Comparison of ENCODE assay signal across 15 cellular contexts in the genomic region with DNA sequence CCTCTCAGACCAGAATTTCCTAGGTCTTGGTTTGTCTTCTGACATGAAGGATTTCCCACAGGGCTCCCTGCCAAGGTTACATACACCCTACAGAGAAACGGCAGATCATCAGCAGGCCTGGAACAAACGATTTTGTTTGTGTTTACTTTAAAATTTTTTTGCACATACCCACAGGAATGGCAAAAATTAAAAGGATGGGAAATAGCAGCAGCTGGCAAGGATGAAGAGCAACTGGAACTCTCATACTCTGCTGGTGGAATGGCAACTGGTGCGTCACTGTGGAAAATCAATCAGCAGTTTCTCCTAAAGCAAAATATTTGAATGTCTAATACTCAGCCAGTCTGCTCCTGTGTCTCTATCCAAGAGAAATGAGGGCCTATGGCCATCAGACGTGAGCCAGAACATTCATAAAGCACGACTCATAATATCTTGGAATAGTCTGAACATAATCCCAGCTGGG. TPM values are rescaled to one million over a fixed set of nuclear protein-coding genes. Genes with fewer than 3 reads are reported as not detected.
DNase-seq lines count a peak whose midpoint lies in the region; ATAC-seq and TF ChIP-seq lines count a peak whose summit lies in the region.
"Had no signal": no experiment of that assay in that cellular context is flagged by ENCODE, and none has a peak within 500 bp of the region (broad histone marks: within the 10 kb centered on the region; RNA-seq: fewer than 3 reads in every experiment).

No MANE protein-coding gene starts in this region.

- no peaks in the 10 kb centered on the region for H3K27me3 ChIP-seq in testis
- H3K27me3 ChIP-seq: BLaER1 treated with 17β-estradiol and CSF1 and Interleukin-3, amounts not matched to agents 10 nM and 100 nM; upper lobe of right lung had no signal

- intact Hi-C loops in left cardiac atrium (cut with DNase I) = no loop called here
- intact Hi-C loops in testis (cut with DNase I; ENCODE audit: low total_unique reads) = no loop called here

- H3K36me3 ChIP-seq in testis (ENCODE audit: low read depth, missing control alignments) = no peaks in the 10 kb centered on the region
- H3K36me3 ChIP-seq: BLaER1 treated with 17β-estradiol and CSF1 and Interleukin-3, amounts not matched to agents 10 nM and 100 nM; gastrocnemius medialis; upper lobe of right lung had no signal

- TF ChIP-seq CTCF in testis (IDR thresholded peaks at IDR 0.05) = no peak

- 51 to 62% methylated on average over 5 of the region's 5 CpGs for WGBS in testis, 2 donors

- no peak for ATAC-seq in left cardiac atrium
- ATAC-seq: activated CD4-positive, alpha-beta T cell treated with anti-CD3 and anti-CD28 coated beads for 36 hours; gastrocnemius medialis; natural killer cell treated with Interleukin-12 subunit alpha and Interleukin-12 subunit beta and Interleukin-15 and Interleukin-18, amount 100 ng/mL, for 72 hours; upper lobe of right lung had no signal

- DNase-seq in AG08396 (ENCODE audit: low spot score) (peak; percentile 74), LoVo (ENCODE audit: low spot score) (peak; percentile 39), astrocyte of the hippocampus (ENCODE audit: low read depth, low spot score) (peak; percentile 81), iris pigment epithelial cell (ENCODE audit: low read depth) (peak; percentile 79), SK-N-DZ (ENCODE audit: low spot score) (no peak), left cardiac atrium (no peak), DMS53 treated with DMSO at 0.1 percent for 48 hours (lab: John Stamatoyannopoulos, UW; ENCODE audit: unreplicated experiment) (no peak), testis (no peak)
- DNase-seq: activated CD4-positive, alpha-beta T cell treated with anti-CD3 and anti-CD28 coated beads for 36 hours; gastrocnemius medialis; NCI-H524 treated with DMSO at 0.1 percent for 48 hours; upper lobe of right lung had no signal

- no peak for TF ChIP-seq POLR2A in testis (IDR thresholded peaks at IDR 0.05)

- H3K9me3 ChIP-seq in testis = no peaks in the 10 kb centered on the region
- H3K9me3 ChIP-seq: BLaER1 treated with 17β-estradiol and CSF1 and Interleukin-3, amounts not matched to agents 10 nM and 100 nM; gastrocnemius medialis; upper lobe of right lung had no signal

- no peaks in the 10 kb centered on the region for H3K4me1 ChIP-seq in testis
- H3K4me1 ChIP-seq: upper lobe of right lung had no signal

- no peak overlapping the region for H3K4me3 ChIP-seq in testis
- H3K4me3 ChIP-seq: BLaER1 treated with 17β-estradiol and CSF1 and Interleukin-3, amounts not matched to agents 10 nM and 100 nM; gastrocnemius medialis; skin epidermis; upper lobe of right lung had no signal

- no peak overlapping the region for H3K27ac ChIP-seq in testis
- H3K27ac ChIP-seq: BLaER1 treated with 17β-estradiol and CSF1 and Interleukin-3, amounts not matched to agents 10 nM and 100 nM; gastrocnemius medialis; skin epidermis; upper lobe of right lung had no signal

RNA-seq across cellular contexts. Expression of a gene that starts 6.5 kb away (rescaled TPM):
- 0.53 and 0.98 TPM in 2 replicates for polyA plus RNA-seq in SK-N-DZ (2014; cell fraction: cytosol; rRNA removed)
- 0.64 and 1.5 TPM in 2 replicates for polyA plus RNA-seq in SK-N-DZ (2014; cell fraction: nucleus; rRNA removed)
- total RNA-seq in left cardiac atrium = 1 to 10 TPM; 2.4 TPM
- total RNA-seq in testis = 10 to 100 TPM; 16.8 to 23.5 TPM
- polyA plus RNA-seq in testis (ENCODE audit: insufficient read depth, low read depth, low replicate concordance) = 24.2 TPM

Comparison
In these comparisons a context has a peak if more than half of its experiments do, and no peak if none do; other contexts are left out.
1. DNase-seq: peak in AG08396 (single experiment), LoVo (single experiment), astrocyte of the hippocampus (single experiment) and iris pigment epithelial cell (single experiment); none in SK-N-DZ (single experiment), left cardiac atrium (single experiment), DMS53 treated with DMSO at 0.1 percent for 48 hours (single experiment) and testis (single experiment).
2. RNA of a gene that starts 6.5 kb away (total RNA-seq): 16.8 to 23.5 TPM in testis; 2.4 TPM in left cardiac atrium; every median in the first group is over 4 times any median in the second.